ENCODE assay signal across 12 cellular contexts in genomic region chr18:11613073-11613472, GRCh38. TPM values are rescaled to one million over a fixed set of nuclear protein-coding genes. Genes with fewer than 3 reads are reported as not detected.
DNase-seq lines count a peak whose midpoint lies in the region; TF ChIP-seq lines count a peak whose summit lies in the region.
"Not testable (repeated sequence)": the region's sequence is repeated elsewhere in the genome, so short reads cannot be mapped to it uniquely, and the experiment has no call there.
"Had no signal": no experiment of that assay in that cellular context is flagged by ENCODE, and none has a peak within 500 bp of the region (broad histone marks: within the 10 kb centered on the region; RNA-seq: fewer than 3 reads in every experiment).

No MANE protein-coding gene starts in this region.

- not testable (repeated sequence) for H3K9me3 Mint-ChIP-seq in chondrocyte (ENCODE audit: low read depth)

- H3K36me3 Mint-ChIP-seq in chondrocyte (ENCODE audit: low read depth): not testable (repeated sequence)

- not testable (repeated sequence) for H3K27ac Mint-ChIP-seq in chondrocyte (ENCODE audit: unreplicated experiment)

- H3K4me3 Mint-ChIP-seq in chondrocyte (ENCODE audit: unreplicated experiment): not testable (repeated sequence)

- H3K4me1 Mint-ChIP-seq in chondrocyte (ENCODE audit: low read depth): not testable (repeated sequence)

- peak; percentile 76 for DNase-seq in chondrocyte (ENCODE audit: low spot score)

- not testable (repeated sequence) for H3K27me3 Mint-ChIP-seq in chondrocyte (ENCODE audit: low read depth)

- not testable (repeated sequence) for TF ChIP-seq CTCF in chondrocyte (IDR thresholded peaks at IDR 0.05)

RNA-seq across cellular contexts. Expression of gene SLC35G4, which starts 3.7 kb away (rescaled TPM):
- total RNA-seq in chondrocyte: not detected in 3 replicates
- total RNA-seq: A172; A673; B cell; Caco-2; Calu3; CD4-positive, alpha-beta memory T cell; CD4-positive, alpha-beta T cell; CD4-positive, CD25-positive, alpha-beta regulatory T cell; CD8-positive, alpha-beta memory T cell; CD8-positive, alpha-beta T cell; Daoy had no signal
